In genomic region chr5:151447174-151448037, GRCh38 we compare ENCODE assay signal across 1 cellular context.
A peak's percentile ranks its signal among the peaks of the same experiment; 100 is the strongest.
TF ChIP-seq lines count a peak whose summit lies in the region.

Gene SLC36A1 (plus strand): TSS chr5:151447603. CDS start chr5:151458793, 11,190 bp downstream.

TF ChIP-seq in GM12878, 131 proteins besides CTCF, POLR2A, EP300 and RAD21 (continued from another document):
- TF ChIP-seq, protein P1, sequence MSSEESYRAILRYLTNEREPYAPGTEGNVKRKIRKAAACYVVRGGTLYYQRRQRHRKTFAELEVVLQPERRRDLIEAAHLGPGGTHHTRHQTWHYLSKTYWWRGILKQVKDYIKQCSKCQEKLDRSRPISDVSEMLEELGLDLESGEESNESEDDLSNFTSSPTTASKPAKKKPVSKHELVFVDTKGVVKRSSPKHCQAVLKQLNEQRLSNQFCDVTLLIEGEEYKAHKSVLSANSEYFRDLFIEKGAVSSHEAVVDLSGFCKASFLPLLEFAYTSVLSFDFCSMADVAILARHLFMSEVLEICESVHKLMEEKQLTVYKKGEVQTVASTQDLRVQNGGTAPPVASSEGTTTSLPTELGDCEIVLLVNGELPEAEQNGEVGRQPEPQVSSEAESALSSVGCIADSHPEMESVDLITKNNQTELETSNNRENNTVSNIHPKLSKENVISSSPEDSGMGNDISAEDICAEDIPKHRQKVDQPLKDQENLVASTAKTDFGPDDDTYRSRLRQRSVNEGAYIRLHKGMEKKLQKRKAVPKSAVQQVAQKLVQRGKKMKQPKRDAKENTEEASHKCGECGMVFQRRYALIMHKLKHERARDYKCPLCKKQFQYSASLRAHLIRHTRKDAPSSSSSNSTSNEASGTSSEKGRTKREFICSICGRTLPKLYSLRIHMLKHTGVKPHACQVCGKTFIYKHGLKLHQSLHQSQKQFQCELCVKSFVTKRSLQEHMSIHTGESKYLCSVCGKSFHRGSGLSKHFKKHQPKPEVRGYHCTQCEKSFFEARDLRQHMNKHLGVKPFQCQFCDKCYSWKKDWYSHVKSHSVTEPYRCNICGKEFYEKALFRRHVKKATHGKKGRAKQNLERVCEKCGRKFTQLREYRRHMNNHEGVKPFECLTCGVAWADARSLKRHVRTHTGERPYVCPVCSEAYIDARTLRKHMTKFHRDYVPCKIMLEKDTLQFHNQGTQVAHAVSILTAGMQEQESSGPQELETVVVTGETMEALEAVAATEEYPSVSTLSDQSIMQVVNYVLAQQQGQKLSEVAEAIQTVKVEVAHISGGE (CRISPR knock-in tag; IDR thresholded peaks at IDR 0.05) = peak; percentile 66; the same call in 1 of the 2 replicates
- peak; percentile 69 for TF ChIP-seq POLR2AphosphoS5 (IDR thresholded peaks at IDR 0.05; ENCODE audit: low read length)
- TF ChIP-seq, protein P2, sequence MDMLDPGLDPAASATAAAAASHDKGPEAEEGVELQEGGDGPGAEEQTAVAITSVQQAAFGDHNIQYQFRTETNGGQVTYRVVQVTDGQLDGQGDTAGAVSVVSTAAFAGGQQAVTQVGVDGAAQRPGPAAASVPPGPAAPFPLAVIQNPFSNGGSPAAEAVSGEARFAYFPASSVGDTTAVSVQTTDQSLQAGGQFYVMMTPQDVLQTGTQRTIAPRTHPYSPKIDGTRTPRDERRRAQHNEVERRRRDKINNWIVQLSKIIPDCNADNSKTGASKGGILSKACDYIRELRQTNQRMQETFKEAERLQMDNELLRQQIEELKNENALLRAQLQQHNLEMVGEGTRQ (IDR thresholded peaks at IDR 0.05; ENCODE audit: borderline replicate concordance, low read depth, low read length) = peak; percentile 99
